In the genomic region with DNA sequence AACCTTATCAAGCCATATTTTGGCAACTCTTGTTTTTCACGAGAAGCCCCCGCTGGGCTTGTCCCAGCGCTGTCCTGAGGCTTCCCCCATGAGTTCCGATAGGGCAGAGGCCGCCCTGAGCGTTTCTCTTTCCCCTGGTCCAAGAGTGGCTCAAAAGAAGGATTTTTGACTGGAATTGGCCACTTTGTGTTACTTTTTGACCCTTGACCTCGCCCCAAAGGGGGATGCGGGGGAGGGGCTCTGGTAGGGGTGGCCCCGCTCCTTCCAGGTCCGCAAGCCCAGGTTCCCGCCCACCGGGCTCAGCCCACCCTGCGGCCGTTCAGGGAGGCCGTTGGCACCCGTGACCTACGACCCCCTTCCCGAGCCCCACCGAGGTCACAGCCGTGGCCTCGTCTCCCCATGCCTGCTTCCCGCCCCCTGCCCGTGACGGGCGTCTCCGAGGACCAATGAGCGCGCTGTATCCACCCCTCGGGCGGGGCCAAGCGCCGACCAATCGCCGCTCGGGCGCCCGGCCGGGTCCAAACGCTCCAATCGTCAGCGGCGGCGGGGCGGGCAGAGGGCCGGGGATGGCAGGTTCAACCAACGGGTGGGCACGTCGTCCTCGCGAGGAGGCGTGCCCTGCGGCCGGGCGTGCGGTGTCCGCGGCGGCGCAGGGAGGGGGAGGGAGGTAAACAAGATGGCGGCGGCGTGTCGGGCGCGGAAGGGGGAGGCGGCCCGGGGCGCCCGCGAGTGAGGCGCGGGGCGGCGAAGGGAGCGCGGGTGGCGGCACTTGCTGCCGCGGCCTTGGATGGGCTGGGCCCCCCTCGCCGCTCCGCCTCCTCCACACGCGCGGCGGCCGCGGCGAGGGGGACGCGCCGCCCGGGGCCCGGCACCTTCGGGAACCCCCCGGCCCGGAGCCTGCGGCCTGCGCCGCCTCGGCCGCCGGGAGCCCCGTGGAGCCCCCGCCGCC, we compare ENCODE assay signal across 8 cellular contexts. TPM values are rescaled to one million over a fixed set of nuclear protein-coding genes. Genes with fewer than 3 reads are reported as not detected.
DNase-seq lines count a peak whose midpoint lies in the region; ATAC-seq and TF ChIP-seq lines count a peak whose summit lies in the region.

A gene with protein sequence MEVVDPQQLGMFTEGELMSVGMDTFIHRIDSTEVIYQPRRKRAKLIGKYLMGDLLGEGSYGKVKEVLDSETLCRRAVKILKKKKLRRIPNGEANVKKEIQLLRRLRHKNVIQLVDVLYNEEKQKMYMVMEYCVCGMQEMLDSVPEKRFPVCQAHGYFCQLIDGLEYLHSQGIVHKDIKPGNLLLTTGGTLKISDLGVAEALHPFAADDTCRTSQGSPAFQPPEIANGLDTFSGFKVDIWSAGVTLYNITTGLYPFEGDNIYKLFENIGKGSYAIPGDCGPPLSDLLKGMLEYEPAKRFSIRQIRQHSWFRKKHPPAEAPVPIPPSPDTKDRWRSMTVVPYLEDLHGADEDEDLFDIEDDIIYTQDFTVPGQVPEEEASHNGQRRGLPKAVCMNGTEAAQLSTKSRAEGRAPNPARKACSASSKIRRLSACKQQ (plus strand): TSS at position 665 of the 949 bp plus-strand sequence. CDS start 1,136 bp downstream, outside the sequence.

- peak within 1 kb of the TSS; percentile 89 for H3K9ac ChIP-seq in mesenchymal stem cell (ENCODE audit: low read length)

- no peak for TF ChIP-seq CTCF in GM20000 (IDR thresholded peaks at IDR 0.05; ENCODE audit: extremely low read depth, missing control alignments)

- peak; percentile 91 for ATAC-seq in effector memory CD8-positive, alpha-beta T cell (replicated peaks)

- H3K79me1 ChIP-seq in mesenchymal stem cell (replicated peaks; ENCODE audit: low read length, poor library complexity, severe bottlenecking), result peaks cover 4% of the 10 kb centered on the region

- no peak within 1 kb of the TSS for H2AFZ ChIP-seq in mesenchymal stem cell (ENCODE audit: low read depth, low read length)

- H3K4me3 ChIP-seq in mesenchymal stem cell (ENCODE audit: insufficient read depth in 1 of 2, low read depth in 1 of 2, low read length in 2 of 2), result peak within 1 kb of the TSS; percentile 83 to 94

- H4K8ac ChIP-seq in mesenchymal stem cell (ENCODE audit: low read length), result peak within 1 kb of the TSS; percentile 87

- peak within 1 kb of the TSS; percentile 37 for H3K27ac ChIP-seq in mesenchymal stem cell (ENCODE audit: low read length, poor library complexity, severe bottlenecking)

- H3K18ac ChIP-seq in mesenchymal stem cell (ENCODE audit: low read depth in 1 of 2, low read length in 2 of 2), result peak within 1 kb of the TSS; percentile 59 to 86

- H3K4me2 ChIP-seq in mesenchymal stem cell (ENCODE audit: low read length, poor library complexity, severe bottlenecking), result peak within 1 kb of the TSS; percentile 99

- H3K36me3 ChIP-seq in mesenchymal stem cell (ENCODE audit: control insufficient read depth in 1 of 2, insufficient read depth in 2 of 2, low read depth in 1 of 2, low read length in 2 of 2), result peaks cover 6 to 22% of the 10 kb centered on the region in 2 experiments

- H4K91ac ChIP-seq in mesenchymal stem cell (ENCODE audit: low read length), result peak within 1 kb of the TSS; percentile 57

- H3K14ac ChIP-seq in mesenchymal stem cell (ENCODE audit: low read length in 2 of 2), result peak within 1 kb of the TSS; percentile 48 to 70

- peak within 1 kb of the TSS; percentile 90 for H2BK15ac ChIP-seq in mesenchymal stem cell (ENCODE audit: low read depth, poor library complexity, severe bottlenecking)

- peak within 1 kb of the TSS in 1 of 2 experiments; percentile 81 for H2BK12ac ChIP-seq in mesenchymal stem cell (ENCODE audit: low read length in 2 of 2)

- peak within 1 kb of the TSS; percentile 93 for H2BK5ac ChIP-seq in mesenchymal stem cell (ENCODE audit: low read depth, low read length, poor library complexity, severe bottlenecking)

- no peaks in the 10 kb centered on the region for H3K27me3 Mint-ChIP-seq in effector memory CD8-positive, alpha-beta T cell

- no peaks in the 10 kb centered on the region for H3K9me3 ChIP-seq in mesenchymal stem cell (ENCODE audit: control insufficient read depth, low read length)

- H3K4me3 Mint-ChIP-seq in effector memory CD8-positive, alpha-beta T cell, result peak within 1 kb of the TSS; percentile 95 to 99

- H2BK120ac ChIP-seq in mesenchymal stem cell (ENCODE audit: low read depth, low read length), result peak within 1 kb of the TSS; percentile 73

- H3K23ac ChIP-seq in mesenchymal stem cell (ENCODE audit: low read length in 2 of 2), result peak within 1 kb of the TSS in 1 of 2 experiments; percentile 49

- 4% methylated on average over 90 of the region's 106 CpGs for WGBS in mesenchymal stem cell

- no peaks in the 10 kb centered on the region for H3K27me3 ChIP-seq in mesenchymal stem cell (ENCODE audit: control insufficient read depth in 1 of 2, insufficient read depth in 1 of 2, low read length in 2 of 2)

- DNase-seq in COLO668 (lab: John Stamatoyannopoulos, UW; ENCODE audit: unreplicated experiment) (peak; percentile 99), GM20000 (ENCODE audit: low spot score) (peak; percentile 100), HT1080 (ENCODE audit: low read depth) (peak; percentile 93), NOMO-1 (lab: John Stamatoyannopoulos, UW; ENCODE audit: unreplicated experiment in 2 of 2) (peak; percentile 95 to 99), mesenchymal stem cell (peak; percentile 97)
- peak; percentile 99 to 100 (median 100) for DNase-seq in activated CD8-positive, alpha-beta memory T cell treated with anti-CD3 and anti-CD28 coated beads for 48 hours (ENCODE audit: low read depth in 2 of 3, low spot score in 2 of 3)
- peak; percentile 99 to 100 (median 100) for DNase-seq in effector memory CD8-positive, alpha-beta T cell
- DNase-seq in stimulated activated CD8-positive, alpha-beta memory T cell treated with anti-CD3 and anti-CD28 coated beads, Interleukin-12 subunit alpha, Interleukin-12 subunit beta, amount 100 ng/mL, for 24 hours (ENCODE audit: extremely low read depth), result peak; percentile 98

- peaks cover 31% of the 10 kb centered on the region for H3K4me1 ChIP-seq in mesenchymal stem cell (ENCODE audit: control insufficient read depth, insufficient read depth, low read depth, low read length)

- H3K9me3 Mint-ChIP-seq in effector memory CD8-positive, alpha-beta T cell, result no peaks in the 10 kb centered on the region

- peak within 1 kb of the TSS; percentile 90 to 96 for H3K4ac ChIP-seq in mesenchymal stem cell (ENCODE audit: low read depth in 1 of 2, low read length in 2 of 2)

- H3K4me1 Mint-ChIP-seq in effector memory CD8-positive, alpha-beta T cell (ENCODE audit: low read depth in 2 of 2), result peaks cover 28 to 33% of the 10 kb centered on the region in 2 donors

- H3K27ac Mint-ChIP-seq in effector memory CD8-positive, alpha-beta T cell, result peak within 1 kb of the TSS; percentile 93

- H3K36me3 Mint-ChIP-seq in effector memory CD8-positive, alpha-beta T cell (ENCODE audit: insufficient read depth), result peaks cover 18% of the 10 kb centered on the region

- peak within 1 kb of the TSS; percentile 95 for H2AK5ac ChIP-seq in mesenchymal stem cell (ENCODE audit: low read length, severe bottlenecking)

RNA-seq across cellular contexts. Expression of the gene that starts here (rescaled TPM):
- 77.2 and 77.7 TPM in 2 replicates for total RNA-seq in HT1080 (2014; rRNA removed; shearing (Covaris generic))
- polyA plus RNA-seq in HT1080 (2015; cell fraction: cytosol; rRNA removed), result 33.3 and 38.4 TPM in 2 replicates
- 69.3 and 84.5 TPM in 2 replicates for polyA plus RNA-seq in HT1080 (2015; cell fraction: nucleus; rRNA removed)
- polyA plus RNA-seq in mesenchymal stem cell (2013, experiment 1 of 2), result 31.4 TPM
- 31.8 TPM for polyA plus RNA-seq in mesenchymal stem cell (2013, experiment 2 of 2)

Comparison
In these comparisons a context has a peak if more than half of its experiments do, and no peak if none do; other contexts are left out.
1. Peak in every context shown above with its lines: DNase-seq, ATAC-seq, H3K4me3 ChIP-seq and H3K27ac ChIP-seq.